Comparison of ENCODE assay signal across 8 cellular contexts in genomic region chr10:50653142-50653541, GRCh38. TPM values are rescaled to one million over a fixed set of nuclear protein-coding genes. Genes with fewer than 3 reads are reported as not detected.
DNase-seq lines count a peak whose midpoint lies in the region; ATAC-seq, FAIRE-seq and TF ChIP-seq lines count a peak whose summit lies in the region.

No MANE protein-coding gene starts in this region.

- peak; percentile 88 for FAIRE-seq in H54 (lab: Jason Lieb, UNC)

- ATAC-seq in psoas muscle (peak in 1 of 4 donors; percentile 63), HG02884 (IDR thresholded peaks at IDR 0.05; ENCODE audit: unreplicated experiment) (no peak)

- no peaks in the 10 kb centered on the region for H3K27me3 ChIP-seq in GM06990 (replicated peaks; ENCODE audit: control insufficient read depth, insufficient read depth, low read length)
- H3K27me3 ChIP-seq in SU-DHL-6 (ENCODE audit: low read length) = no peaks in the 10 kb centered on the region
- no peaks in the 10 kb centered on the region for H3K27me3 ChIP-seq in psoas muscle (ENCODE audit: insufficient read depth in 3 of 3, low read length in 2 of 3)

- H3F3A ChIP-seq in SU-DHL-6 (ENCODE audit: insufficient read depth) = no peaks in the 10 kb centered on the region

- H3K79me2 ChIP-seq in SU-DHL-6 (ENCODE audit: insufficient read depth, low read length) = no peaks in the 10 kb centered on the region

- H4K20me1 ChIP-seq in SU-DHL-6 (ENCODE audit: low read depth, low read length) = no peaks in the 10 kb centered on the region

- H3K4me2 ChIP-seq in SU-DHL-6 (ENCODE audit: low read depth, low read length, poor library complexity, severe bottlenecking) = no peak overlapping the region

- H3K9me2 ChIP-seq in SU-DHL-6 (replicated peaks; ENCODE audit: insufficient read depth, low read length) = no peaks in the 10 kb centered on the region

- TF ChIP-seq CTCF in GM06990 (IDR thresholded peaks at IDR 0.05; ENCODE audit: insufficient read depth, low read length, poor library complexity, severe bottlenecking) (peak; percentile 42), SU-DHL-6 (IDR thresholded peaks at IDR 0.05; ENCODE audit: insufficient read depth, low read length, poor library complexity, severe bottlenecking) (peak; percentile 28), psoas muscle (IDR thresholded peaks at IDR 0.05) (peak; percentile 56)

- H3K4me1 ChIP-seq in psoas muscle = peaks cover 5% of the 10 kb centered on the region

- DNase-seq in GM06990 (ENCODE audit: extremely low read depth, insufficient read length) (no peak), H54 (ENCODE audit: insufficient read length, low spot score) (no peak), fibroblast of the conjunctiva (ENCODE audit: low read depth) (peak; percentile 14), psoas muscle (no peak), T-helper 9 cell (no peak)
- DNase-seq in effector CD8-positive, alpha-beta T cell (lab: John Stamatoyannopoulos, UW) = no peak

- no peak for TF ChIP-seq POLR2A in H54 (IDR thresholded peaks at IDR 0.05; ENCODE audit: low read depth, low read length)

- WGBS in psoas muscle, 3 donors = 9 to 12% (median 10%) methylated on average over 3 of the region's 3 CpGs

- H3K36me3 ChIP-seq in GM06990 (ENCODE audit: control insufficient read depth, insufficient read depth, low read length) = no peaks in the 10 kb centered on the region
- H3K36me3 ChIP-seq in SU-DHL-6 (ENCODE audit: low read length) = no peaks in the 10 kb centered on the region
- no peaks in the 10 kb centered on the region for H3K36me3 ChIP-seq in psoas muscle (ENCODE audit: insufficient read depth in 1 of 2, low read depth in 1 of 2)

- no peak overlapping the region for H3K27ac ChIP-seq in SU-DHL-6 (ENCODE audit: low read depth, low read length)
- H3K27ac ChIP-seq in psoas muscle = no peak overlapping the region

- H3K4me3 ChIP-seq in GM06990 (replicated peaks; ENCODE audit: low read depth, low read length) (no peak overlapping the region), SU-DHL-6 (ENCODE audit: insufficient read depth, low read length, poor library complexity, severe bottlenecking) (no peak overlapping the region), psoas muscle (no peak overlapping the region)

- intact Hi-C loops in psoas muscle (cut with DNase I) = no loop called here

- H2AFZ ChIP-seq in SU-DHL-6 (ENCODE audit: low read depth, low read length, severe bottlenecking) = no peak overlapping the region

- H3K9me3 ChIP-seq in SU-DHL-6 (ENCODE audit: insufficient read depth, low read length) = no peaks in the 10 kb centered on the region
- H3K9me3 ChIP-seq in psoas muscle = no peaks in the 10 kb centered on the region

- H3K9ac ChIP-seq in SU-DHL-6 (ENCODE audit: low read length) = no peak overlapping the region

RNA-seq across cellular contexts. Expression of gene SGMS1, which starts 29.4 kb away (rescaled TPM):
- total RNA-seq in psoas muscle = 10 to 100 TPM in 3 of 4 donors, 1 to 10 TPM in 1; 9.4 to 16.7 (median 13.0) TPM
- polyA plus RNA-seq in psoas muscle = 10 to 100 TPM in 1 of 3 donors, 1 to 10 TPM in 2; 6.2 to 14.1 (median 6.7) TPM
